ENCODE assay signal across 10 cellular contexts in genomic region chr3:138890555-138891187, GRCh38. TPM values are rescaled to one million over a fixed set of nuclear protein-coding genes. Genes with fewer than 3 reads are reported as not detected.
DNase-seq lines count a peak whose midpoint lies in the region; ATAC-seq and TF ChIP-seq lines count a peak whose summit lies in the region.
"Had no signal": no experiment of that assay in that cellular context is flagged by ENCODE, and none has a peak within 500 bp of the region (broad histone marks: within the 10 kb centered on the region; RNA-seq: fewer than 3 reads in every experiment).

No MANE protein-coding gene starts in this region.

- peaks cover 0 to 3% (median 0%) of the 10 kb centered on the region in 3 experiments; a peak in 1 of 7 replicates for H3K36me3 Mint-ChIP-seq in H9 (ENCODE audit: insufficient read depth in 1 of 3, low read depth in 3 of 3)

- no peaks in the 10 kb centered on the region for H3K23me2 ChIP-seq in H9 (ENCODE audit: insufficient read length, low read depth, low read length, poor library complexity, severe bottlenecking)

- TF ChIP-seq CTCF in NB4 (IDR thresholded peaks at IDR 0.05; ENCODE audit: low read depth, low read length) (no peak), lower lobe of right lung (IDR thresholded peaks at IDR 0.05) (no peak), H9 (conservative IDR thresholded peaks at IDR 0.05) (no peak)

- intact Hi-C loops in lower lobe of right lung (cut with DNase I), result no loop called here

- no peak overlapping the region for H2BK12ac ChIP-seq in H9 (ENCODE audit: insufficient read length, low read depth, low read length)

- H3K36me3 ChIP-seq in lower lobe of right lung, result no peaks in the 10 kb centered on the region
- H3K36me3 ChIP-seq: cardiac muscle cell had no signal

- DNase-seq in NB4 (ENCODE audit: low read depth) (peak; percentile 95), lower lobe of right lung (no peak), H9 (no peak)
- DNase-seq in activated CD8-positive, alpha-beta memory T cell treated with anti-CD3 and anti-CD28 coated beads, Interleukin-2, amount 50 U/mL, for 4 hours, result no peak
- DNase-seq in stimulated activated CD4-positive, alpha-beta T cell treated with anti-CD3 and anti-CD28 coated beads, Interleukin-2, amount 100 ng/mL, for 24 hours, result no peak
- DNase-seq: NCI-H748 treated with DMSO at 0.1 percent for 48 hours had no signal

- H2BK120ac ChIP-seq in H9 (ENCODE audit: low read depth, low read length, poor library complexity, severe bottlenecking), result no peak overlapping the region

- ATAC-seq in GM18517 (IDR thresholded peaks at IDR 0.05; ENCODE audit: unreplicated experiment) (peak; percentile 80), HG02798 (IDR thresholded peaks at IDR 0.05; ENCODE audit: poor library complexity, unreplicated experiment) (peak; percentile 75), lower lobe of right lung (peak; percentile 60 to 78), GM19035 (IDR thresholded peaks at IDR 0.05; ENCODE audit: unreplicated experiment) (no peak)

- H3K4me3 Mint-ChIP-seq in H9, result no peak overlapping the region

- H4K5ac ChIP-seq in H9 (ENCODE audit: insufficient read length, low read depth, low read length), result no peak overlapping the region

- no peak overlapping the region for H2BK20ac ChIP-seq in H9 (ENCODE audit: low read depth, low read length, poor library complexity, severe bottlenecking)

- H3K9me3 ChIP-seq in lower lobe of right lung (no peaks in the 10 kb centered on the region), H9 (ENCODE audit: control insufficient read depth, low read depth, low read length) (no peaks in the 10 kb centered on the region)

- WGBS in H9 (ENCODE audit: extremely low coverage, insufficient read length, low lambda C conversion rate), result no CpG with 5 or more reads among the region's 9 CpGs

- H3K27me3 Mint-ChIP-seq in H9 (ENCODE audit: low read depth), result no peaks in the 10 kb centered on the region

- H3K4me1 ChIP-seq in lower lobe of right lung (peaks cover 5% of the 10 kb centered on the region), H9 (ENCODE audit: insufficient read depth, low read length) (no peaks in the 10 kb centered on the region; the same call in 1 of the 2 replicates)

- H4K8ac ChIP-seq in H9 (replicated peaks; ENCODE audit: insufficient read length, low read depth, low read length), result no peak overlapping the region

- no peak overlapping the region for H2BK15ac ChIP-seq in H9 (ENCODE audit: low read depth, low read length)

- H3K79me2 ChIP-seq in H9 (ENCODE audit: insufficient read depth, low read length), result no peaks in the 10 kb centered on the region

- no peaks in the 10 kb centered on the region for H3K27me3 ChIP-seq in lower lobe of right lung (ENCODE audit: low read depth)
- H3K27me3 ChIP-seq in H9 (ENCODE audit: insufficient read depth, low read length), result no peaks in the 10 kb centered on the region
- H3K27me3 ChIP-seq: cardiac muscle cell had no signal

- H3T11ph ChIP-seq in H9 (ENCODE audit: low read length), result no peak overlapping the region

- H3K27ac Mint-ChIP-seq in H9, result no peak overlapping the region

- no peak overlapping the region for H3K4ac ChIP-seq in H9 (ENCODE audit: low read depth, low read length)

- no peak overlapping the region for H4K91ac ChIP-seq in H9 (ENCODE audit: insufficient read length, low read depth, low read length)

- H2AFZ ChIP-seq in H9 (ENCODE audit: low read length), result no peak overlapping the region

- no peak overlapping the region for H3K9ac ChIP-seq in H9 (ENCODE audit: extremely low read depth, insufficient read length, low read length)

- H3K9me3 Mint-ChIP-seq in H9, result no peaks in the 10 kb centered on the region

- no peaks in the 10 kb centered on the region for H4K20me1 ChIP-seq in H9 (ENCODE audit: control insufficient read depth, insufficient read depth, insufficient read length)

- no peak for TF ChIP-seq POLR2A in NB4 (IDR thresholded peaks at IDR 0.05; ENCODE audit: extremely low read depth, insufficient read length)

- H3K56ac ChIP-seq in H9 (ENCODE audit: insufficient read length, low read depth, low read length), result no peak overlapping the region

- no peak overlapping the region for H3K27ac ChIP-seq in lower lobe of right lung
- H3K27ac ChIP-seq in H9 (ENCODE audit: insufficient read length, low read depth, low read length), result no peak overlapping the region
- H3K27ac ChIP-seq: cardiac muscle cell had no signal

- H3K4me1 Mint-ChIP-seq in H9, result peaks cover 4 to 7% of the 10 kb centered on the region in 2 experiments; a peak in 3 of 4 replicates

- H3K79me1 ChIP-seq in H9 (ENCODE audit: insufficient read depth, low read depth, low read length, poor library complexity, severe bottlenecking), result no peaks in the 10 kb centered on the region

- H3K23ac ChIP-seq in H9 (ENCODE audit: insufficient read length, low read depth, low read length), result no peak overlapping the region

- H2BK5ac ChIP-seq in H9 (ENCODE audit: insufficient read length, low read length), result no peak overlapping the region

- H2AK5ac ChIP-seq in H9 (ENCODE audit: insufficient read length, low read length), result no peak overlapping the region

- H3K4me2 ChIP-seq in H9 (ENCODE audit: insufficient read depth, insufficient read length, low read length), result no peak overlapping the region

- H3K4me3 ChIP-seq in NB4 (ENCODE audit: low read depth, low read length) (no peak overlapping the region), lower lobe of right lung (no peak overlapping the region)
- H3K4me3 ChIP-seq: cardiac muscle cell had no signal

- H3K14ac ChIP-seq in H9 (ENCODE audit: insufficient read depth, low read length), result no peak overlapping the region

- H3K18ac ChIP-seq in H9 (ENCODE audit: insufficient read length, low read depth, low read length), result no peak overlapping the region

RNA-seq across cellular contexts. Expression of gene PIK3CB, which starts 55.9 kb away (rescaled TPM):
- total RNA-seq in lower lobe of right lung, result 44.6 TPM
- total RNA-seq in H9 (2021), result 33.0 and 35.6 TPM in 2 replicates

RNA-seq across cellular contexts. Expression of gene FOXL2, which starts 56.3 kb away (rescaled TPM):
- total RNA-seq in lower lobe of right lung, result not detected
- 0.22 and 0.29 TPM in 2 replicates for total RNA-seq in H9 (2021)
- total RNA-seq: cardiac muscle cell had no signal

RNA-seq across cellular contexts. Expression of gene FOXL2NB, which starts 56.3 kb away (rescaled TPM):
- total RNA-seq in lower lobe of right lung, result not detected
- 0.31 and 0.55 TPM in 2 replicates for total RNA-seq in H9 (2021)
- total RNA-seq: cardiac muscle cell had no signal
